In genomic region chr2:189050110-189050712, GRCh38 we compare ENCODE assay signal across 20 cellular contexts.
DNase-seq lines count a peak whose midpoint lies in the region; ATAC-seq and TF ChIP-seq lines count a peak whose summit lies in the region.
"Had no signal": no experiment of that assay in that cellular context is flagged by ENCODE, and none has a peak within 500 bp of the region (broad histone marks: within the 10 kb centered on the region; RNA-seq: fewer than 3 reads in every experiment).

No MANE protein-coding gene starts in this region.

- H3K4me2 ChIP-seq in IMR-90 (ENCODE audit: low read depth, low read length), result peak overlapping the region; percentile 49; the same call in 1 of the 2 replicates

- H3K14ac ChIP-seq in IMR-90 (replicated peaks; ENCODE audit: low read depth, low read length), result peak overlapping the region; percentile 17; the same call in 1 of the 2 replicates

- H4K5ac ChIP-seq in IMR-90 (ENCODE audit: low read depth, low read length), result peak overlapping the region; percentile 34

- no peak for TF ChIP-seq RAD21 in IMR-90 (IDR thresholded peaks at IDR 0.05; ENCODE audit: low read length)

- peaks cover 29 to 48% of the 10 kb centered on the region in 2 experiments for H3K79me1 ChIP-seq in IMR-90 (ENCODE audit: low read depth in 1 of 2, low read length in 2 of 2)

- H2AFZ ChIP-seq in IMR-90 (replicated peaks; ENCODE audit: low read length, poor library complexity), result no peak overlapping the region

- no CpG with 5 or more reads among the region's 7 CpGs for WGBS in IMR-90 (ENCODE audit: extremely low coverage in 2 of 2, insufficient read length in 1 of 2), 2 experiments

- in situ Hi-C loops in IMR-90 (cut with MboI; ENCODE audit: low sequenced_read_pairs), result no loop called here
- in situ Hi-C loops in brain microvascular endothelial cell (cut with HindIII; ENCODE audit: low pct_ligation_motif_present, low sequenced_read_pairs), result no loop called here

- H3K4ac ChIP-seq in IMR-90 (ENCODE audit: low read depth, low read length), result peak overlapping the region; percentile 34

- dilution Hi-C loops in IMR-90 (cut with HindIII; ENCODE audit: low sequenced_read_pairs, unreplicated experiment), result no loop called here

- no peaks in the 10 kb centered on the region for H3K27me3 Mint-ChIP-seq in nephron (ENCODE audit: low read depth)
- H3K27me3 Mint-ChIP-seq: T-cell had no signal

- no TSS peak for BruUV-seq in IMR-90 (replicated peaks; lab: Mats Ljungman, UMichigan)

- peaks cover 7% of the 10 kb centered on the region for H3K4me1 ChIP-seq in IMR-90 (ENCODE audit: control insufficient read depth, insufficient read depth, low read length)
- H3K4me1 ChIP-seq: BE2C, SJSA1 had no signal

- H3K4me3 ChIP-seq in IMR-90 (ENCODE audit: insufficient read depth, low read depth, low read length), result no peak overlapping the region
- no peak overlapping the region for H3K4me3 ChIP-seq in brain microvascular endothelial cell (ENCODE audit: low read depth, low read length)
- H3K4me3 ChIP-seq: GM12878, SJSA1 had no signal

- no peaks in the 10 kb centered on the region for H3K9me3 Mint-ChIP-seq in nephron
- H3K9me3 Mint-ChIP-seq: T-cell had no signal

- H3K36me3 Mint-ChIP-seq in nephron (ENCODE audit: low read depth), result peaks cover 36% of the 10 kb centered on the region
- H3K36me3 Mint-ChIP-seq: T-cell had no signal

- POLR2A ChIA-PET in IMR-90 (lab: Charles Lee; ENCODE audit: unreplicated experiment), result no interaction called here

- peak overlapping the region; percentile 84 for H2BK5ac ChIP-seq in IMR-90 (ENCODE audit: low read depth, low read length, poor library complexity, severe bottlenecking)

- H2AK9ac ChIP-seq in IMR-90 (replicated peaks; ENCODE audit: low read depth, low read length, poor library complexity), result no peak overlapping the region

- peak overlapping the region; percentile 3; the same call in 1 of the 2 replicates for H2BK20ac ChIP-seq in IMR-90 (ENCODE audit: low read depth, low read length)

- H2AK5ac ChIP-seq in IMR-90 (ENCODE audit: low read depth, low read length), result peak overlapping the region; percentile 56

- no peak overlapping the region for H3K23ac ChIP-seq in IMR-90 (ENCODE audit: low read depth, low read length)

- peaks cover 7% of the 10 kb centered on the region; the same call in 1 of the 2 replicates for H3K9me1 ChIP-seq in IMR-90 (ENCODE audit: insufficient read depth, low read length)

- intact Hi-C loops in IMR-90 (cut with micrococcal nuclease), result no loop called here

- H3K27ac ChIP-seq in IMR-90 (ENCODE audit: insufficient read depth, low read length), result peak overlapping the region; percentile 92
- H3K27ac ChIP-seq in brain microvascular endothelial cell, result peak overlapping the region; percentile 30
- H3K27ac ChIP-seq: SJSA1 had no signal

- H2BK15ac ChIP-seq in IMR-90 (ENCODE audit: low read depth, low read length), result no peak overlapping the region

- no peak for TF ChIP-seq CTCF in IMR-90 (conservative IDR thresholded peaks at IDR 0.05; ENCODE audit: low read depth, low read length)
- no peak for TF ChIP-seq CTCF in brain microvascular endothelial cell (IDR thresholded peaks at IDR 0.05; ENCODE audit: low read depth, low read length, missing control alignments)
- TF ChIP-seq CTCF in nephron (IDR thresholded peaks at IDR 0.05; ENCODE audit: unreplicated experiment in 3 of 3), result no peak

- no peak overlapping the region for H3K56ac ChIP-seq in IMR-90 (ENCODE audit: extremely low read depth, insufficient read depth, low read length)

- H3K4me3 Mint-ChIP-seq in nephron, result no peak overlapping the region
- H3K4me3 Mint-ChIP-seq: T-cell had no signal

- H2BK120ac ChIP-seq in IMR-90 (ENCODE audit: low read depth, low read length), result peak overlapping the region; percentile 41; the same call in 1 of the 2 replicates

- H3K9me3 ChIP-seq in IMR-90 (ENCODE audit: control insufficient read depth, insufficient read depth, low read length), result no peaks in the 10 kb centered on the region
- H3K9me3 ChIP-seq: BE2C, SJSA1 had no signal

- H3K27me3 ChIP-seq in IMR-90 (ENCODE audit: control insufficient read depth, insufficient read depth, low read length) (no peaks in the 10 kb centered on the region), brain microvascular endothelial cell (replicated peaks) (no peaks in the 10 kb centered on the region)
- H3K27me3 ChIP-seq: BE2C, SJSA1 had no signal

- H4K8ac ChIP-seq in IMR-90 (ENCODE audit: low read depth in 2 of 2, low read length in 2 of 2), result peak overlapping the region in 1 of 2 experiments; percentile 45; a peak in 1 of 4 replicates

- H3K18ac ChIP-seq in IMR-90 (ENCODE audit: low read depth, low read length), result peak overlapping the region; percentile 60

- H3K27ac Mint-ChIP-seq in nephron, result peak overlapping the region; percentile 81 to 85 (median 83)
- H3K27ac Mint-ChIP-seq: T-cell had no signal

- ATAC-seq in IMR-90 (ENCODE audit: low read depth), result no peak
- ATAC-seq: GM12878, T-cell had no signal

- peak overlapping the region; percentile 23; the same call in 1 of the 2 replicates for H3K9ac ChIP-seq in IMR-90 (ENCODE audit: low read depth, low read length)

- no peak for TF ChIP-seq POLR2A in IMR-90 (IDR thresholded peaks at IDR 0.05; ENCODE audit: low read depth, low read length)

- DNase-seq in IMR-90 (no peak), brain microvascular endothelial cell (no peak), AML-193 (lab: John Stamatoyannopoulos, UW) (no peak), NCI-H510A treated with DMSO at 0.1 percent for 48 hours (lab: John Stamatoyannopoulos, UW) (no peak), cerebellar cortex (ENCODE audit: low spot score) (no peak), SKM-1 treated with dmso at 0.1 percent for 144 hours (lab: John Stamatoyannopoulos, UW; ENCODE audit: unreplicated experiment) (no peak)
- DNase-seq: BE2C, GOT3, Karpas-422, NCI-H1092, NCI-H1417 treated with DMSO at 0.1 percent for 48 hours, NCI-H187 treated with DMSO at 0.1 percent for 48 hours, NCI-H446, NCI-H526, Right ventricle myocardium superior, RPMI8226, T-cell had no signal

- CTCF ChIA-PET in IMR-90 (lab: Yijun Ruan, JAX), result interaction anchor here (0.6 kb wide), 1 partner anchor 235 kb away, joined by 3 read pairs; no protein-coding TSS in a partner anchor

- peak overlapping the region; percentile 41; the same call in 1 of the 2 replicates for H4K91ac ChIP-seq in IMR-90 (ENCODE audit: insufficient read depth, low read depth, low read length)

- H3K4me1 Mint-ChIP-seq in nephron, result peaks cover 23% of the 10 kb centered on the region
- H3K4me1 Mint-ChIP-seq: T-cell had no signal

- no peaks in the 10 kb centered on the region for H4K20me1 ChIP-seq in IMR-90 (ENCODE audit: insufficient read depth, low read length)

- peaks cover 51% of the 10 kb centered on the region for H3K36me3 ChIP-seq in IMR-90 (ENCODE audit: control insufficient read depth, insufficient read depth, low read length)
- peaks cover 78% of the 10 kb centered on the region for H3K36me3 ChIP-seq in brain microvascular endothelial cell (replicated peaks)
- H3K36me3 ChIP-seq: BE2C had no signal

TF ChIP-seq in IMR-90, 13 proteins besides CTCF, POLR2A, EP300 and RAD21:
- TF ChIP-seq NFE2L2 (IDR thresholded peaks at IDR 0.05; ENCODE audit: low read depth, low read length), result no peak
- TF ChIP-seq FOS (IDR thresholded peaks at IDR 0.05; ENCODE audit: low read depth, low read length), result no peak
- TF ChIP-seq ELK1 (IDR thresholded peaks at IDR 0.05; ENCODE audit: borderline replicate concordance, low read depth, low read length), result no peak
- no peak for TF ChIP-seq RCOR1 (IDR thresholded peaks at IDR 0.05; ENCODE audit: insufficient replicate concordance, low read length)
- no peak for TF ChIP-seq MAFK (IDR thresholded peaks at IDR 0.05; ENCODE audit: low read depth, low read length)
- TF ChIP-seq CEBPB (IDR thresholded peaks at IDR 0.05; ENCODE audit: low read depth, low read length), result no peak
- no peak for TF ChIP-seq USF2 (IDR thresholded peaks at IDR 0.05; ENCODE audit: low read depth, low read length)
- TF ChIP-seq MXI1 (IDR thresholded peaks at IDR 0.05; ENCODE audit: borderline replicate concordance, low read depth, low read length), result no peak
- TF ChIP-seq CHD1 (IDR thresholded peaks at IDR 0.05; ENCODE audit: low read depth, low read length), result no peak
- TF ChIP-seq BHLHE40 (IDR thresholded peaks at IDR 0.05; ENCODE audit: low read depth, low read length), result no peak
